In the genomic region with DNA sequence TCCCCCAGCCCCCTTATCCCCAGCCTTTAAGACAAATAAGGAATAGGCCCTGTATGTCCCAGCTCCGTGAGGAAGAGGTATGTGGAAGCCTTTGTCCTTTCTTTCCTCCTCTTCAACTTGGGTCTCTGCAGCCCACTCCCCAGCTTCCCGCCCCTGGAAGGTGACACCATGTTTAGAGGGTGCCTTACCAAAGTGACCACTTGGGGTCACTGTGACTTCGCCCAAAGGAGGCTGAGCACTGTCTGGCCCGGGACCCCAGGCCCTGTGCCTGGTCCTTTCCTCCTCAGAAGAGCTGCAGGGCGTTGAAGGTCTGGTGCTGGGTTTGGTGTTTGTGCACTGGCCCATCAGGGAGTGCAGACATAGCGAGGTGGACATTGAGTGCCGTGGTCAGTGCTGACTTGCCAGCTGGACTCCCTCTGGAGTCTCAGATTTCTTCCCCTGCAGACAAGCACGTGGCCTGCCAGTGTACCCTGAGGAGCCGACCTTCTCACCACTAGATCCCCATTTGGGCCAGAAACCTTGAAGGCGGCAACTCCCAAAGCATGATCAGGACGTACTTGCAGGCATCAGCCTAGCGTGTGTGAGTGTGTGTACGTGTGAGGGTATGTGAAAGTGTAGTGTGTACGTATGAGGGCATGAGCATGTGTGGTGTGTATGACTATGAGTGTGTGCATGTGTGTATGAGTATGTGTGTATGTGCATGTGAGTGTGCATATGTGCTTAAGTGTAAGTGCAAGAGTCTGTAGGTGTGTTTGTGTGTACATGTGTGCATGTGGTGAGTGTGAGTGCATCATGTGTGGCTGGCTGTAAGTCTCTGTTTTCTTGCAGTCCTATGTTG, we compare ENCODE assay signal across 9 cellular contexts.
DNase-seq lines count a peak whose midpoint lies in the region; ATAC-seq, FAIRE-seq and TF ChIP-seq lines count a peak whose summit lies in the region.
"Had no signal": no experiment of that assay in that cellular context is flagged by ENCODE, and none has a peak within 500 bp of the region (broad histone marks: within the 10 kb centered on the region; RNA-seq: fewer than 3 reads in every experiment).

No MANE protein-coding gene starts in this region.

- H3K4me3 ChIP-seq in mammary epithelial cell (replicated peaks in 1 of 3; ENCODE audit: insufficient read depth in 1 of 3, low read depth in 2 of 3, low read length in 3 of 3) (no peak overlapping the region), HepG2 (replicated peaks in 1 of 3; ENCODE audit: insufficient read depth in 1 of 3, low read depth in 2 of 3, low read length in 3 of 3) (no peak overlapping the region)
- H3K4me3 ChIP-seq: SJSA1 had no signal

- TF ChIP-seq CTCF in mammary epithelial cell (conservative IDR thresholded peaks at IDR 0.05 in 1 of 2, IDR thresholded peaks at IDR 0.05 in 1 of 2; ENCODE audit: extremely low read depth in 1 of 2, insufficient read depth in 1 of 2, low read depth in 1 of 2, low read length in 2 of 2), result peak; percentile 51 to 84
- TF ChIP-seq CTCF in HepG2 (CRISPR knock-in tag; IDR thresholded peaks at IDR 0.05), result peak; percentile 89

- no peak for TF ChIP-seq EP300 in HepG2 (IDR thresholded peaks at IDR 0.05; ENCODE audit: low read depth in 2 of 2, low read length in 2 of 2)
- TF ChIP-seq EP300 in HepG2 (CRISPR knock-in tag; IDR thresholded peaks at IDR 0.05; ENCODE audit: borderline replicate concordance), result no peak

- BruUV-seq in mammary epithelial cell (replicated peaks; lab: Mats Ljungman, UMichigan) (no TSS peak), HepG2 (replicated peaks; lab: Mats Ljungman, UMichigan) (no TSS peak)

- H3K9me3 ChIP-seq in mammary epithelial cell (replicated peaks; ENCODE audit: insufficient read depth, low read length) (no peaks in the 10 kb centered on the region), HepG2 (ENCODE audit: low read length) (no peaks in the 10 kb centered on the region)
- H3K9me3 ChIP-seq: SJSA1 had no signal

- no peak overlapping the region for H3K4me2 ChIP-seq in mammary epithelial cell (ENCODE audit: insufficient read depth, low read depth, low read length)
- 0 out of 2 replicates have a peak overlapping the region, but pooled peaks have one; percentile 30 for H3K4me2 ChIP-seq in HepG2 (ENCODE audit: low read depth, low read length)

- no peaks in the 10 kb centered on the region for H3K9me3 Mint-ChIP-seq in immature natural killer cell

- no peaks in the 10 kb centered on the region for H3K4me1 ChIP-seq in mammary epithelial cell (ENCODE audit: insufficient read depth, low read length)
- H3K4me1 ChIP-seq in HepG2 (ENCODE audit: insufficient read depth, low read length), result no peaks in the 10 kb centered on the region
- H3K4me1 ChIP-seq: SJSA1 had no signal

- intact Hi-C loops in mammary epithelial cell (cut with micrococcal nuclease) (loop anchor here (2.0 to 10.0 kb wide), 4 partner anchors 368 to 1501 kb away; partner anchors contain the start of gene TNR), HepG2 (cut with micrococcal nuclease; ENCODE audit: unreplicated experiment) (loop anchor here (2.0 to 10.0 kb wide), 5 partner anchors 371 to 1318 kb away; partner anchors contain the start of gene TNR)

- H2AFZ ChIP-seq in mammary epithelial cell (ENCODE audit: low read depth, low read length), result no peak overlapping the region
- H2AFZ ChIP-seq in HepG2 (ENCODE audit: low read length), result no peak overlapping the region

- H4K20me1 ChIP-seq in mammary epithelial cell (ENCODE audit: insufficient read depth, low read length) (no peaks in the 10 kb centered on the region), HepG2 (ENCODE audit: insufficient read depth, low read length) (no peaks in the 10 kb centered on the region)

- WGBS in mammary epithelial cell (ENCODE audit: low coverage, missing lambda C conversion rate), result 59% methylated on average over 12 of the region's 14 CpGs
- 23% methylated on average over 11 of the region's 14 CpGs for WGBS in HepG2 (ENCODE audit: low lambda C conversion rate)

- H3K4me1 Mint-ChIP-seq in immature natural killer cell, result no peaks in the 10 kb centered on the region

- ATAC-seq in GM18909 (IDR thresholded peaks at IDR 0.05; ENCODE audit: poor library complexity, unreplicated experiment) (peak; percentile 50), HepG2 (peak; percentile 97)

- CTCF ChIA-PET in mammary epithelial cell (lab: Charles Lee; ENCODE audit: low non-redundant PET) (interaction anchor here (0.6 kb wide), 1 partner anchor 690 kb away, joined by 4 read pairs; no protein-coding TSS in a partner anchor), HepG2 (lab: Yijun Ruan, JAX; ENCODE audit: low intra/inter-chr PET ratio, low total read pairs) (interaction anchor here (1.3 kb wide), 1 partner anchor 699 kb away, joined by 4 read pairs; no protein-coding TSS in a partner anchor)

- H3K79me2 ChIP-seq in mammary epithelial cell (ENCODE audit: insufficient read depth, low read length) (no peaks in the 10 kb centered on the region), HepG2 (ENCODE audit: insufficient read depth, low read length) (no peaks in the 10 kb centered on the region)

- no peak overlapping the region for H3K4me3 Mint-ChIP-seq in immature natural killer cell

- H3K27me3 Mint-ChIP-seq in immature natural killer cell (ENCODE audit: low read depth in 3 of 3), result peaks cover 5 to 7% (median 6%) of the 10 kb centered on the region in 3 donors

- in situ Hi-C loops in mammary epithelial cell (cut with MboI; ENCODE audit: low sequenced_read_pairs in 2 of 2) (loop anchor here (25.0 kb wide), 1 partner anchor 688 kb away; no protein-coding TSS in a partner anchor), HepG2 (cut with HindIII; ENCODE audit: extremely low pct_ligation_motif_present, low pct_unique_long_range_greater_than_20kb) (loop anchor here (25.0 kb wide), 2 partner anchors 688 to 1088 kb away; partner anchors contain the start of gene PAPPA2)

- peak; percentile 63 for TF ChIP-seq RAD21 in HepG2 (CRISPR knock-in tag; IDR thresholded peaks at IDR 0.05)

- no peak for TF ChIP-seq POLR2A in HepG2 (IDR thresholded peaks at IDR 0.05; ENCODE audit: insufficient read depth in 1 of 2, low read depth in 2 of 2, low read length in 2 of 2)

- FAIRE-seq in HepG2 (lab: Jason Lieb, UNC), result peak; percentile 67

- H3K27ac ChIP-seq in mammary epithelial cell (ENCODE audit: insufficient read depth, low read depth, low read length) (no peak overlapping the region), HepG2 (ENCODE audit: extremely low read length, insufficient read depth, low read length) (no peak overlapping the region)
- H3K27ac ChIP-seq: SJSA1 had no signal

- no peak overlapping the region for H3K27ac Mint-ChIP-seq in immature natural killer cell

- no peaks in the 10 kb centered on the region for H3K36me3 Mint-ChIP-seq in immature natural killer cell

- dilution Hi-C loops in mammary epithelial cell (cut with HindIII; ENCODE audit: low sequenced_read_pairs), result no loop called here

- H3K36me3 ChIP-seq in mammary epithelial cell (ENCODE audit: insufficient read depth, low read length) (no peaks in the 10 kb centered on the region), HepG2 (replicated peaks in 1 of 2; ENCODE audit: control insufficient read depth in 1 of 2, insufficient read depth in 2 of 2, low read length in 2 of 2) (no peaks in the 10 kb centered on the region)
- H3K36me3 ChIP-seq: SJSA1 had no signal

- DNase-seq in D341Med (ENCODE audit: low spot score) (peak; percentile 85), NCI-H2227 (lab: John Stamatoyannopoulos, UW; ENCODE audit: unreplicated experiment) (peak; percentile 65), mammary epithelial cell (no peak), HepG2 (ENCODE audit: low spot score) (peak; percentile 16), immature natural killer cell (no peak), CD1c-positive myeloid dendritic cell (ENCODE audit: extremely low spot score) (no peak), mesenteric fat pad (ENCODE audit: low spot score) (no peak)

- H3K27me3 ChIP-seq in mammary epithelial cell (ENCODE audit: insufficient read depth, low read length) (no peaks in the 10 kb centered on the region), HepG2 (ENCODE audit: control insufficient read depth in 1 of 2, insufficient read depth in 2 of 2, low read length in 2 of 2) (no peaks in the 10 kb centered on the region)
- H3K27me3 ChIP-seq: SJSA1 had no signal

- POLR2A ChIA-PET in HepG2 (lab: Yijun Ruan, JAX), result no interaction called here

- no peak overlapping the region for H3K9ac ChIP-seq in mammary epithelial cell (ENCODE audit: insufficient read depth, low read length)
- no peak overlapping the region for H3K9ac ChIP-seq in HepG2 (ENCODE audit: insufficient read depth, low read depth, low read length)

TF ChIP-seq in HepG2, 621 proteins besides CTCF, POLR2A, EP300 and RAD21 (continues in another document):
- TF ChIP-seq ATRX (CRISPR knock-in tag; IDR thresholded peaks at IDR 0.05; ENCODE audit: borderline replicate concordance) (no peak), ZFP1 (CRISPR knock-in tag; IDR thresholded peaks at IDR 0.05) (no peak), GATA4 (IDR thresholded peaks at IDR 0.05; ENCODE audit: borderline replicate concordance, low read depth) (no peak), MTF2 (CRISPR knock-in tag; IDR thresholded peaks at IDR 0.05; ENCODE audit: borderline replicate concordance) (no peak), NRL (CRISPR knock-in tag; IDR thresholded peaks at IDR 0.05; ENCODE audit: borderline replicate concordance) (peak; percentile 40; the same call in 1 of the 2 replicates), ARNT2 (CRISPR knock-in tag; IDR thresholded peaks at IDR 0.05; ENCODE audit: low read depth) (no peak), ZNF724P (CRISPR knock-in tag; IDR thresholded peaks at IDR 0.05; ENCODE audit: borderline replicate concordance) (0 out of 2 replicates have a peak, but pooled peaks have one; percentile 30), ZNF660 (CRISPR knock-in tag; IDR thresholded peaks at IDR 0.05; ENCODE audit: borderline replicate concordance, low read depth) (no peak), RXRB (CRISPR knock-in tag; IDR thresholded peaks at IDR 0.05; ENCODE audit: borderline replicate concordance) (no peak), ZFP82 (CRISPR knock-in tag; IDR thresholded peaks at IDR 0.05; ENCODE audit: borderline replicate concordance) (no peak), ZNF335 (CRISPR knock-in tag; IDR thresholded peaks at IDR 0.05) (no peak), THYN1 (CRISPR knock-in tag; IDR thresholded peaks at IDR 0.05; ENCODE audit: borderline replicate concordance, low read depth) (no peak), CC2D1A (CRISPR knock-in tag; IDR thresholded peaks at IDR 0.05) (no peak), ATF1 (CRISPR knock-in tag; IDR thresholded peaks at IDR 0.05) (no peak), ARNTL (CRISPR knock-in tag; IDR thresholded peaks at IDR 0.05) (no peak)

Comparison
In these comparisons a context has a peak if more than half of its experiments do, and no peak if none do; other contexts are left out.
1. DNase-seq: peak in D341Med (single experiment), NCI-H2227 (single experiment) and HepG2 (single experiment); none in mammary epithelial cell (single experiment), immature natural killer cell (0 of 3), CD1c-positive myeloid dendritic cell (single experiment) and mesenteric fat pad (single experiment).